In genomic region chr4:128384765-128385164, GRCh38 we compare ENCODE assay signal across 21 cellular contexts.
DNase-seq lines count a peak whose midpoint lies in the region; ATAC-seq and TF ChIP-seq lines count a peak whose summit lies in the region.
"Had no signal": no experiment of that assay in that cellular context is flagged by ENCODE, and none has a peak within 500 bp of the region (broad histone marks: within the 10 kb centered on the region; RNA-seq: fewer than 3 reads in every experiment).

No MANE protein-coding gene starts in this region.

- intact Hi-C loops in MCF 10A (cut with micrococcal nuclease): no loop called here
- intact Hi-C loops in breast epithelium (cut with DNase I; ENCODE audit: low total_unique reads): no loop called here

- H3K27me3 Mint-ChIP-seq in MCF 10A (ENCODE audit: insufficient read depth, unreplicated experiment): no peaks in the 10 kb centered on the region
- H3K27me3 Mint-ChIP-seq: activated naive CD4-positive, alpha-beta T cell treated with anti-CD3 and anti-CD28 coated beads, Interleukin-2, amount 50 U/mL, for 24 hours; stimulated activated memory B cell treated with anti-CD40 and anti-IgM and Interleukin-4, amounts not matched to agents 10 μg/mL and 1 μg/mL and 100 μg/mL, for 72 hours had no signal

- ATAC-seq in HG02763 (IDR thresholded peaks at IDR 0.05; ENCODE audit: unreplicated experiment) (no peak), HG03520 (IDR thresholded peaks at IDR 0.05; ENCODE audit: unreplicated experiment) (no peak)
- ATAC-seq: activated T-cell treated with anti-CD3 and anti-CD28 coated beads, Interleukin-2, amount 50 U/mL, for 72 hours; sciatic nerve; stimulated activated memory B cell treated with anti-CD40 and anti-IgM and Interleukin-4, amounts not matched to agents 10 μg/mL and 1 μg/mL and 100 μg/mL, for 72 hours had no signal

- POLR2A ChIA-PET in MCF 10A (lab: Yijun Ruan, JAX): interaction anchor here (5.0 kb wide), 1 partner anchor 97 kb away, joined by 115 read pairs; the partner anchor contains the start of gene PGRMC2

- TF ChIP-seq POLR2A in breast epithelium (IDR thresholded peaks at IDR 0.05): no peak

- no peaks in the 10 kb centered on the region for H3K36me3 Mint-ChIP-seq in MCF 10A (ENCODE audit: insufficient read depth, unreplicated experiment)
- H3K36me3 Mint-ChIP-seq: immature natural killer cell; stimulated activated memory B cell treated with anti-CD40 and anti-IgM and Interleukin-4, amounts not matched to agents 10 μg/mL and 1 μg/mL and 100 μg/mL, for 72 hours had no signal

- H3K27ac ChIP-seq in breast epithelium: peak overlapping the region in 1 of 2 donors; percentile 84
- H3K27ac ChIP-seq in rectal smooth muscle tissue (ENCODE audit: low read depth, low read length): peak overlapping the region; percentile 76

- no peak overlapping the region for H3K4me3 Mint-ChIP-seq in MCF 10A (ENCODE audit: unreplicated experiment)
- H3K4me3 Mint-ChIP-seq: activated naive CD4-positive, alpha-beta T cell treated with anti-CD3 and anti-CD28 coated beads, Interleukin-2, amount 50 U/mL, for 24 hours; activated T-cell treated with anti-CD3 and anti-CD28 coated beads, Interleukin-2, amount 50 U/mL, for 72 hours; immature natural killer cell; stimulated activated memory B cell treated with anti-CD40 and anti-IgM and Interleukin-4, amounts not matched to agents 10 μg/mL and 1 μg/mL and 100 μg/mL, for 72 hours had no signal

- H3K27me3 ChIP-seq in breast epithelium (no peaks in the 10 kb centered on the region), rectal smooth muscle tissue (ENCODE audit: control insufficient read depth, insufficient read depth, low read length) (no peaks in the 10 kb centered on the region)
- H3K27me3 ChIP-seq: thyroid gland had no signal

- no TSS peak for BruUV-seq in MCF 10A (replicated peaks; lab: Mats Ljungman, UMichigan)

- H3K4me3 ChIP-seq in breast epithelium: no peak overlapping the region
- no peak overlapping the region for H3K4me3 ChIP-seq in fibroblast of villous mesenchyme (ENCODE audit: low read depth, low read length)
- no peak overlapping the region for H3K4me3 ChIP-seq in rectal smooth muscle tissue (ENCODE audit: low read length)
- H3K4me3 ChIP-seq: thyroid gland had no signal

- H3K9me3 Mint-ChIP-seq in MCF 10A (ENCODE audit: unreplicated experiment): no peaks in the 10 kb centered on the region
- H3K9me3 Mint-ChIP-seq: activated naive CD4-positive, alpha-beta T cell treated with anti-CD3 and anti-CD28 coated beads, Interleukin-2, amount 50 U/mL, for 24 hours; activated T-cell treated with anti-CD3 and anti-CD28 coated beads, Interleukin-2, amount 50 U/mL, for 72 hours; immature natural killer cell; stimulated activated memory B cell treated with anti-CD40 and anti-IgM and Interleukin-4, amounts not matched to agents 10 μg/mL and 1 μg/mL and 100 μg/mL, for 72 hours had no signal

- DNase-seq in MCF 10A (ENCODE audit: unreplicated experiment): no peak
- no peak for DNase-seq in breast epithelium (ENCODE audit: low spot score in 2 of 2)
- DNase-seq in fibroblast of villous mesenchyme (ENCODE audit: low read depth): peak; percentile 35
- no peak for DNase-seq in NCI-H526 (lab: John Stamatoyannopoulos, UW)
- no peak for DNase-seq in T-helper 1 cell
- DNase-seq: 8988T; activated CD4-positive, CD25-positive, alpha-beta regulatory T cell treated with anti-CD3 and anti-CD28 coated beads, Interleukin-2, amount 50 U/mL, for 72 hours; activated T-cell treated with anti-CD3 and anti-CD28 coated beads, Interleukin-2, amount 50 U/mL, for 72 hours; COR-L47; effector memory CD4-positive, alpha-beta T cell; H7; immature natural killer cell; NCI-H510A; occipital lobe; thyroid gland had no signal

- H3K4me1 ChIP-seq in breast epithelium (peaks cover 0 to 15% of the 10 kb centered on the region in 2 donors), rectal smooth muscle tissue (ENCODE audit: control insufficient read depth, insufficient read depth, low read length) (peaks cover 47% of the 10 kb centered on the region)

- H3K9ac ChIP-seq in rectal smooth muscle tissue (ENCODE audit: low read length): no peak overlapping the region

- H3K36me3 ChIP-seq in breast epithelium (no peaks in the 10 kb centered on the region), rectal smooth muscle tissue (ENCODE audit: control insufficient read depth, insufficient read depth, low read length) (no peaks in the 10 kb centered on the region)
- H3K36me3 ChIP-seq: thyroid gland had no signal

- no peak for TF ChIP-seq CTCF in MCF 10A (IDR thresholded peaks at IDR 0.05; ENCODE audit: unreplicated experiment)
- no peak for TF ChIP-seq CTCF in breast epithelium (IDR thresholded peaks at IDR 0.05)
- TF ChIP-seq CTCF in fibroblast of villous mesenchyme (IDR thresholded peaks at IDR 0.05; ENCODE audit: insufficient read depth, low read depth, low read length): no peak

- no peaks in the 10 kb centered on the region for H3K9me3 ChIP-seq in breast epithelium
- H3K9me3 ChIP-seq: thyroid gland had no signal

- CTCF ChIA-PET in MCF 10A (lab: Yijun Ruan, JAX): interaction anchor here (0.6 to 2.5 kb wide), 9 partner anchors 10 to 193 kb away, joined by 3 to 12 read pairs (median 3); no protein-coding TSS in a partner anchor

- peak overlapping the region; percentile 84 for H3K27ac Mint-ChIP-seq in MCF 10A (ENCODE audit: low read depth, unreplicated experiment)
- H3K27ac Mint-ChIP-seq: activated naive CD4-positive, alpha-beta T cell treated with anti-CD3 and anti-CD28 coated beads, Interleukin-2, amount 50 U/mL, for 24 hours; activated T-cell treated with anti-CD3 and anti-CD28 coated beads, Interleukin-2, amount 50 U/mL, for 72 hours; immature natural killer cell; stimulated activated memory B cell treated with anti-CD40 and anti-IgM and Interleukin-4, amounts not matched to agents 10 μg/mL and 1 μg/mL and 100 μg/mL, for 72 hours had no signal

- H3K4me1 Mint-ChIP-seq in MCF 10A (ENCODE audit: insufficient read depth, unreplicated experiment): peaks cover 52% of the 10 kb centered on the region
- H3K4me1 Mint-ChIP-seq: activated naive CD4-positive, alpha-beta T cell treated with anti-CD3 and anti-CD28 coated beads, Interleukin-2, amount 50 U/mL, for 24 hours; immature natural killer cell; stimulated activated memory B cell treated with anti-CD40 and anti-IgM and Interleukin-4, amounts not matched to agents 10 μg/mL and 1 μg/mL and 100 μg/mL, for 72 hours had no signal
